ENCODE assay signal across 18 cellular contexts in the genomic region with DNA sequence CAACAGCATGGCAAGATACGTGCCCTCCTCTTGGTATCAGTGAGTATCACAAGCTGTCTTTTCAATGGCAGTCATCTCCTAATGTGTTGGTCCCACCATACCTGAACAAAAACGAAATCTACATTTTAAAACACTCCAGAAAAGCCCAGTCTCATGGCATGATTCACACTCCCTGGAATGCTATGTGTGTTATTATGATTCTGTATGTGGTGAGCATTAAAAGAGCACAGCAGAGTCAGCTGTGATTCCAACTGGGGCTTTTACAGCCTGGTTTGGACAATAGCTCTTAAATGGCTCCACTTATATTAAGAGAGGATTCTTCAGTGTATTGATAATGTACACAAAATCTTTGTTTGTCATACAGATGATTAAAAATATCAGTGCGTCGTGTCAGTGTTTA.
"Had no signal": no experiment of that assay in that cellular context is flagged by ENCODE, and none has a peak within 500 bp of the region (broad histone marks: within the 10 kb centered on the region; RNA-seq: fewer than 3 reads in every experiment).

No MANE protein-coding gene starts in this region.

- H3K36me3 ChIP-seq: gastroesophageal sphincter, left lung, tibial nerve had no signal

- H3K4me3 ChIP-seq: gastroesophageal sphincter, left lung, tibial nerve had no signal

- H3K4me3 Mint-ChIP-seq: activated CD4-positive, alpha-beta memory T cell treated with anti-CD3 and anti-CD28 coated beads for 36 hours; activated CD8-positive, alpha-beta memory T cell treated with anti-CD3 and anti-CD28 coated beads, Interleukin-2, amount 10 ng/mL, durations not matched to agents 7 days and 5 days; activated naive CD4-positive, alpha-beta T cell treated with anti-CD3 and anti-CD28 coated beads, Interleukin-2, amount 10 ng/mL, durations not matched to agents 7 days and 5 days; effector memory CD8-positive, alpha-beta T cell; neural crest cell; stimulated activated memory B cell treated with anti-CD40 and anti-IgM and Interleukin-4, amounts not matched to agents 10 μg/mL and 1 μg/mL and 100 μg/mL, for 72 hours had no signal

- H3K9me3 Mint-ChIP-seq: activated CD4-positive, alpha-beta memory T cell treated with anti-CD3 and anti-CD28 coated beads for 36 hours; activated naive CD4-positive, alpha-beta T cell treated with anti-CD3 and anti-CD28 coated beads, Interleukin-2, amount 10 ng/mL, durations not matched to agents 7 days and 5 days; activated T-helper 2 cell treated with anti-CD3 and anti-CD28 coated beads, Interferon-gamma antibody, Interleukin-2, Interleukin-4, amounts not matched to agents 10 μg/mL and 5 μg/mL and 100 μg/mL, durations not matched to agents 14 hours and 24 hours and 36 hours; effector memory CD8-positive, alpha-beta T cell; neural crest cell; stimulated activated memory B cell treated with anti-CD40 and anti-IgM and Interleukin-4, amounts not matched to agents 10 μg/mL and 1 μg/mL and 100 μg/mL, for 72 hours had no signal

- H3K27ac Mint-ChIP-seq: activated CD4-positive, alpha-beta memory T cell treated with anti-CD3 and anti-CD28 coated beads for 36 hours; activated CD8-positive, alpha-beta memory T cell treated with anti-CD3 and anti-CD28 coated beads, Interleukin-2, amount 10 ng/mL, durations not matched to agents 7 days and 5 days; activated naive CD4-positive, alpha-beta T cell treated with anti-CD3 and anti-CD28 coated beads, Interleukin-2, amount 10 ng/mL, durations not matched to agents 7 days and 5 days; activated T-helper 2 cell treated with anti-CD3 and anti-CD28 coated beads, Interferon-gamma antibody, Interleukin-2, Interleukin-4, amounts not matched to agents 10 μg/mL and 5 μg/mL and 100 μg/mL, durations not matched to agents 14 hours and 24 hours and 36 hours; effector memory CD8-positive, alpha-beta T cell; stimulated activated memory B cell treated with anti-CD40 and anti-IgM and Interleukin-4, amounts not matched to agents 10 μg/mL and 1 μg/mL and 100 μg/mL, for 72 hours had no signal

- H3K4me1 Mint-ChIP-seq: activated CD8-positive, alpha-beta memory T cell treated with anti-CD3 and anti-CD28 coated beads, Interleukin-2, amount 10 ng/mL, durations not matched to agents 7 days and 5 days; activated naive CD4-positive, alpha-beta T cell treated with anti-CD3 and anti-CD28 coated beads, Interleukin-2, amount 10 ng/mL, durations not matched to agents 7 days and 5 days; neural crest cell had no signal

- H3K9me3 ChIP-seq: gastroesophageal sphincter, left lung, tibial nerve had no signal

- H3K4me1 ChIP-seq: left lung had no signal

- H3K27me3 Mint-ChIP-seq: activated naive CD4-positive, alpha-beta T cell treated with anti-CD3 and anti-CD28 coated beads, Interleukin-2, amount 10 ng/mL, durations not matched to agents 7 days and 5 days; effector memory CD8-positive, alpha-beta T cell; stimulated activated memory B cell treated with anti-CD40 and anti-IgM and Interleukin-4, amounts not matched to agents 10 μg/mL and 1 μg/mL and 100 μg/mL, for 72 hours had no signal

- H3K27me3 ChIP-seq: gastroesophageal sphincter, left lung, tibial nerve had no signal

- ATAC-seq: activated CD8-positive, alpha-beta memory T cell treated with anti-CD3 and anti-CD28 coated beads, Interleukin-2, amount 10 ng/mL, durations not matched to agents 7 days and 5 days; effector memory CD8-positive, alpha-beta T cell; gastroesophageal sphincter; left lung; SK-N-SH treated with all-trans-retinoic acid at 6 μM for 48 hours; stimulated activated memory B cell treated with anti-CD40 and anti-IgM and Interleukin-4, amounts not matched to agents 10 μg/mL and 1 μg/mL and 100 μg/mL, for 72 hours had no signal

- H3K27ac ChIP-seq: epithelial cell of prostate, left lung, tibial nerve had no signal

- H3K36me3 Mint-ChIP-seq: activated CD4-positive, alpha-beta memory T cell treated with anti-CD3 and anti-CD28 coated beads for 36 hours; activated CD8-positive, alpha-beta memory T cell treated with anti-CD3 and anti-CD28 coated beads, Interleukin-2, amount 10 ng/mL, durations not matched to agents 7 days and 5 days; activated naive CD4-positive, alpha-beta T cell treated with anti-CD3 and anti-CD28 coated beads, Interleukin-2, amount 10 ng/mL, durations not matched to agents 7 days and 5 days; stimulated activated memory B cell treated with anti-CD40 and anti-IgM and Interleukin-4, amounts not matched to agents 10 μg/mL and 1 μg/mL and 100 μg/mL, for 72 hours had no signal

- DNase-seq: activated CD4-positive, alpha-beta memory T cell treated with anti-CD3 and anti-CD28 coated beads for 36 hours; activated CD4-positive, alpha-beta T cell treated with anti-CD3 and anti-CD28 coated beads for 1 hour; activated CD8-positive, alpha-beta memory T cell treated with anti-CD3 and anti-CD28 coated beads, Interleukin-2, amount 10 ng/mL, durations not matched to agents 7 days and 5 days; activated naive CD4-positive, alpha-beta T cell treated with anti-CD3 and anti-CD28 coated beads, Interleukin-2, amount 10 ng/mL, durations not matched to agents 7 days and 5 days; activated T-cell treated with anti-CD3 and anti-CD28 coated beads, Interleukin-2, amount 50 U/mL, for 1 hour; dermis blood vessel endothelial cell; effector memory CD8-positive, alpha-beta T cell; mammary epithelial cell; stimulated activated CD4-positive, alpha-beta T cell treated with anti-CD3 and anti-CD28 coated beads, Interleukin-12 subunit alpha, Interleukin-12 subunit beta, amount 100 ng/mL, for 4 hours; T-helper 1 cell had no signal
